Comparison of ENCODE assay signal across 8 cellular contexts in the genomic region with DNA sequence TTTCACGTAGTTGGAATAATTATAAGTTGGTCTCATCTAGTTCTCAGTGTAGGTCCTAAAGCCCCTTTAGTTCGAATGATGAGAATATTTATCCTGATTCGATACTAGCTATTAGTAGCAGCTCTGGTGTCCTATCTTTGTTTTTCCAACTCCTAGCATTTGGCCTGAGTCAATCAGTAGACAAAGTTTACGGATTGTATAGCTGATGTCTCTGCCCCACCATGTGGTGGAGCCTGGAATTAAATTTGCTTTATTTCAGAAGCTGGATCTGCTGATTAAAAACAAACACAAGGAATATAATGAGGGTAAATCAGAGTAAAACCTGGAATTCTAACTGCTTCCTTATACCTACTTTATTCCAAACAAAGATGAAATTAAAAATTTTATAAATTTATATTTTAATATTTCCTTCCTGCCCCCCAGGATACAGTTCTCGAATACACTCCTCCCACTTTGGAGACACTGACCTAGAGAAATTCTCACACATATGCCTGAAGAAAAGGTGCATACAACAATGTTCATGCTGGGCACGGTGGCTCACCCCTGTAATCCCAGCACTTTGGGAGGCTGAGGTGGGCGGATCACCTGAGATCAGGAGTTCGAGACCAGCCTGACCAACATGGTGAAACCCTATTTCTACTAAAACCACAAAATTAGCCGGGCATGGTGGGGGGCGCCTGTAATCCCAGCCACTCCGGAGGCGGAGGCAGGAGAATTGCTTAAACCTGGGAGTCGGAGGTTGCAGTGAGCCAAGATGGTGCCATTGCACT. TPM values are rescaled to one million over a fixed set of nuclear protein-coding genes. Genes with fewer than 3 reads are reported as not detected.
DNase-seq lines count a peak whose midpoint lies in the region; ATAC-seq and TF ChIP-seq lines count a peak whose summit lies in the region.

No MANE protein-coding gene starts in this region.

- no peak overlapping the region for H2AFZ ChIP-seq in Loucy (ENCODE audit: low read length)

- peak; percentile 77 for TF ChIP-seq CTCF in Loucy (conservative IDR thresholded peaks at IDR 0.05; ENCODE audit: low read length)
- peak; percentile 62 for TF ChIP-seq CTCF in WERI-Rb-1 (IDR thresholded peaks at IDR 0.05; ENCODE audit: low read depth, low read length)

- H3K9ac ChIP-seq in Loucy (ENCODE audit: low read depth, low read length, poor library complexity, severe bottlenecking): no peak overlapping the region

- CTCF ChIA-PET in activated CD4-positive, alpha-beta memory T cell treated with anti-CD3 and anti-CD28 coated beads for 36 hours (lab: Charles Lee): interaction anchor here (0.6 to 3.4 kb wide), 17 partner anchors 8 to 401 kb away, joined by 3 to 22 read pairs (median 4); partner anchors contain the start of genes BRMS1L and RALGAPA1
- CTCF ChIA-PET in activated CD4-positive, alpha-beta memory T cell treated with anti-CD3 and anti-CD28 coated beads, Interleukin-2, amount 10 ng/mL, durations not matched to agents 7 days and 5 days (lab: Charles Lee): interaction anchor here (0.8 to 4.8 kb wide), 14 partner anchors 7 to 694 kb away, joined by 3 to 24 read pairs (median 4); partner anchors contain the start of genes BRMS1L and RALGAPA1

- H3K9me2 ChIP-seq in Loucy (replicated peaks; ENCODE audit: low read depth, low read length): no peaks in the 10 kb centered on the region

- DNase-seq in activated CD4-positive, alpha-beta memory T cell treated with anti-CD3 and anti-CD28 coated beads for 36 hours: peak; percentile 23
- no peak for DNase-seq in activated CD4-positive, alpha-beta memory T cell treated with anti-CD3 and anti-CD28 coated beads, Interleukin-2, amount 10 ng/mL, durations not matched to agents 7 days and 5 days
- peak; percentile 37 for DNase-seq in WERI-Rb-1
- DNase-seq in globus pallidus (ENCODE audit: low spot score): peak; percentile 63
- DNase-seq in putamen (ENCODE audit: low spot score): peak; percentile 45
- no peak for DNase-seq in NCI-H128 (lab: John Stamatoyannopoulos, UW; ENCODE audit: unreplicated experiment)

- no peaks in the 10 kb centered on the region for H3K9me3 ChIP-seq in Loucy (ENCODE audit: insufficient read depth, low read depth, low read length)
- no peaks in the 10 kb centered on the region for H3K9me3 ChIP-seq in WERI-Rb-1 (ENCODE audit: severe bottlenecking)

- no peak for ATAC-seq in stimulated activated memory B cell treated with anti-CD40 and anti-IgM and Interleukin-4, amounts not matched to agents 10 μg/mL and 1 μg/mL and 100 μg/mL, for 72 hours

- H3K9me3 Mint-ChIP-seq in activated CD4-positive, alpha-beta memory T cell treated with anti-CD3 and anti-CD28 coated beads for 36 hours: no peaks in the 10 kb centered on the region
- H3K9me3 Mint-ChIP-seq in activated CD4-positive, alpha-beta memory T cell treated with anti-CD3 and anti-CD28 coated beads, Interleukin-2, amount 10 ng/mL, durations not matched to agents 7 days and 5 days: no peaks in the 10 kb centered on the region
- no peaks in the 10 kb centered on the region for H3K9me3 Mint-ChIP-seq in stimulated activated memory B cell treated with anti-CD40 and anti-IgM and Interleukin-4, amounts not matched to agents 10 μg/mL and 1 μg/mL and 100 μg/mL, for 72 hours

- H3K4me1 Mint-ChIP-seq in activated CD4-positive, alpha-beta memory T cell treated with anti-CD3 and anti-CD28 coated beads for 36 hours (ENCODE audit: low read depth): no peaks in the 10 kb centered on the region
- peaks cover 6% of the 10 kb centered on the region for H3K4me1 Mint-ChIP-seq in activated CD4-positive, alpha-beta memory T cell treated with anti-CD3 and anti-CD28 coated beads, Interleukin-2, amount 10 ng/mL, durations not matched to agents 7 days and 5 days
- no peaks in the 10 kb centered on the region for H3K4me1 Mint-ChIP-seq in stimulated activated memory B cell treated with anti-CD40 and anti-IgM and Interleukin-4, amounts not matched to agents 10 μg/mL and 1 μg/mL and 100 μg/mL, for 72 hours

- H3K4me1 ChIP-seq in Loucy (ENCODE audit: insufficient read depth, low read length, poor library complexity, severe bottlenecking): peaks cover 2% of the 10 kb centered on the region

- no peaks in the 10 kb centered on the region for H3F3A ChIP-seq in Loucy (ENCODE audit: low read depth)

- H3K4me2 ChIP-seq in Loucy (ENCODE audit: low read depth, low read length, poor library complexity, severe bottlenecking): no peak overlapping the region

- no peak overlapping the region for H3K27ac Mint-ChIP-seq in activated CD4-positive, alpha-beta memory T cell treated with anti-CD3 and anti-CD28 coated beads for 36 hours
- no peak overlapping the region for H3K27ac Mint-ChIP-seq in activated CD4-positive, alpha-beta memory T cell treated with anti-CD3 and anti-CD28 coated beads, Interleukin-2, amount 10 ng/mL, durations not matched to agents 7 days and 5 days
- H3K27ac Mint-ChIP-seq in stimulated activated memory B cell treated with anti-CD40 and anti-IgM and Interleukin-4, amounts not matched to agents 10 μg/mL and 1 μg/mL and 100 μg/mL, for 72 hours: no peak overlapping the region

- H4K20me1 ChIP-seq in Loucy (ENCODE audit: insufficient read depth, low read length, poor library complexity, severe bottlenecking): no peaks in the 10 kb centered on the region

- H3K27ac ChIP-seq in WERI-Rb-1: no peak overlapping the region

- intact Hi-C loops in activated CD4-positive, alpha-beta memory T cell treated with anti-CD3 and anti-CD28 coated beads for 36 hours (cut with micrococcal nuclease): no loop called here

- H3K4me3 ChIP-seq in Loucy (ENCODE audit: low read length, poor library complexity, severe bottlenecking): no peak overlapping the region
- no peak overlapping the region for H3K4me3 ChIP-seq in WERI-Rb-1 (ENCODE audit: low read depth, low read length)

- no peaks in the 10 kb centered on the region for H3K79me2 ChIP-seq in Loucy (ENCODE audit: insufficient read depth, low read length)

- no peaks in the 10 kb centered on the region for H3K27me3 Mint-ChIP-seq in activated CD4-positive, alpha-beta memory T cell treated with anti-CD3 and anti-CD28 coated beads for 36 hours
- H3K27me3 Mint-ChIP-seq in activated CD4-positive, alpha-beta memory T cell treated with anti-CD3 and anti-CD28 coated beads, Interleukin-2, amount 10 ng/mL, durations not matched to agents 7 days and 5 days: peaks cover 5% of the 10 kb centered on the region
- H3K27me3 Mint-ChIP-seq in stimulated activated memory B cell treated with anti-CD40 and anti-IgM and Interleukin-4, amounts not matched to agents 10 μg/mL and 1 μg/mL and 100 μg/mL, for 72 hours: no peaks in the 10 kb centered on the region

- H3K27me3 ChIP-seq in Loucy (ENCODE audit: insufficient read depth, low read length, poor library complexity, severe bottlenecking) (no peaks in the 10 kb centered on the region), WERI-Rb-1 (ENCODE audit: insufficient read depth, low read depth, severe bottlenecking) (no peaks in the 10 kb centered on the region)

- H3K36me3 ChIP-seq in Loucy (ENCODE audit: insufficient read depth, low read length) (no peaks in the 10 kb centered on the region), WERI-Rb-1 (no peaks in the 10 kb centered on the region)

- no peaks in the 10 kb centered on the region for H3K36me3 Mint-ChIP-seq in activated CD4-positive, alpha-beta memory T cell treated with anti-CD3 and anti-CD28 coated beads for 36 hours
- H3K36me3 Mint-ChIP-seq in activated CD4-positive, alpha-beta memory T cell treated with anti-CD3 and anti-CD28 coated beads, Interleukin-2, amount 10 ng/mL, durations not matched to agents 7 days and 5 days (ENCODE audit: low read depth): no peaks in the 10 kb centered on the region
- H3K36me3 Mint-ChIP-seq in stimulated activated memory B cell treated with anti-CD40 and anti-IgM and Interleukin-4, amounts not matched to agents 10 μg/mL and 1 μg/mL and 100 μg/mL, for 72 hours: no peaks in the 10 kb centered on the region

- no peak overlapping the region for H3K4me3 Mint-ChIP-seq in activated CD4-positive, alpha-beta memory T cell treated with anti-CD3 and anti-CD28 coated beads for 36 hours
- H3K4me3 Mint-ChIP-seq in activated CD4-positive, alpha-beta memory T cell treated with anti-CD3 and anti-CD28 coated beads, Interleukin-2, amount 10 ng/mL, durations not matched to agents 7 days and 5 days: no peak overlapping the region
- H3K4me3 Mint-ChIP-seq in stimulated activated memory B cell treated with anti-CD40 and anti-IgM and Interleukin-4, amounts not matched to agents 10 μg/mL and 1 μg/mL and 100 μg/mL, for 72 hours: no peak overlapping the region

- POLR2A ChIA-PET in activated CD4-positive, alpha-beta memory T cell treated with anti-CD3 and anti-CD28 coated beads for 36 hours (lab: Charles Lee): no interaction called here
- POLR2A ChIA-PET in activated CD4-positive, alpha-beta memory T cell treated with anti-CD3 and anti-CD28 coated beads, Interleukin-2, amount 10 ng/mL, durations not matched to agents 7 days and 5 days (lab: Charles Lee): no interaction called here

RNA-seq across cellular contexts. Expression of gene BRMS1L, which starts 7.6 kb away (rescaled TPM):
- 1 to 10 TPM; 5.6 to 6.1 TPM for total RNA-seq in activated CD4-positive, alpha-beta memory T cell treated with anti-CD3 and anti-CD28 coated beads for 36 hours
- total RNA-seq in activated CD4-positive, alpha-beta memory T cell treated with anti-CD3 and anti-CD28 coated beads, Interleukin-2, amount 10 ng/mL, durations not matched to agents 7 days and 5 days: 1 to 10 TPM; 3.2 to 4.3 TPM

RNA-seq across cellular contexts. Expression of gene RALGAPA1, which starts 9.4 kb away (rescaled TPM):
- 10 to 100 TPM; 23.0 to 26.7 TPM for total RNA-seq in activated CD4-positive, alpha-beta memory T cell treated with anti-CD3 and anti-CD28 coated beads for 36 hours
- 10 to 100 TPM; 29.0 to 32.8 TPM for total RNA-seq in activated CD4-positive, alpha-beta memory T cell treated with anti-CD3 and anti-CD28 coated beads, Interleukin-2, amount 10 ng/mL, durations not matched to agents 7 days and 5 days

Comparison
In these comparisons a context has a peak if more than half of its experiments do, and no peak if none do; other contexts are left out.
1. DNase-seq: peak in activated CD4-positive, alpha-beta memory T cell treated with anti-CD3 and anti-CD28 coated beads for 36 hours (single experiment), WERI-Rb-1 (single experiment), globus pallidus (single experiment) and putamen (single experiment); none in activated CD4-positive, alpha-beta memory T cell treated with anti-CD3 and anti-CD28 coated beads, Interleukin-2, amount 10 ng/mL, durations not matched to agents 7 days and 5 days (single experiment) and NCI-H128 (single experiment).